Comparison of ENCODE assay signal across 11 cellular contexts in genomic region chr9:35615981-35616680, GRCh38. TPM values are rescaled to one million over a fixed set of nuclear protein-coding genes. Genes with fewer than 3 reads are reported as not detected.
DNase-seq lines count a peak whose midpoint lies in the region; ATAC-seq lines count a peak whose summit lies in the region.
"Had no signal": no experiment of that assay in that cellular context is flagged by ENCODE, and none has a peak within 500 bp of the region (broad histone marks: within the 10 kb centered on the region; RNA-seq: fewer than 3 reads in every experiment).

No MANE protein-coding gene starts in this region.

- no peaks in the 10 kb centered on the region for H3K27me3 Mint-ChIP-seq in activated naive CD4-positive, alpha-beta T cell treated with anti-CD3 and anti-CD28 coated beads for 36 hours (ENCODE audit: low read depth)
- no peaks in the 10 kb centered on the region for H3K27me3 Mint-ChIP-seq in T-cell

- peaks cover 33% of the 10 kb centered on the region for H3K4me1 Mint-ChIP-seq in activated naive CD4-positive, alpha-beta T cell treated with anti-CD3 and anti-CD28 coated beads for 36 hours (ENCODE audit: low read depth)
- H3K4me1 Mint-ChIP-seq in T-cell, result peaks cover 45 to 53% (median 49%) of the 10 kb centered on the region in 3 donors

- peaks cover 0 to 33% (median 18%) of the 10 kb centered on the region in 5 donors for H3K4me1 ChIP-seq in subcutaneous abdominal adipose tissue (ENCODE audit: control insufficient read depth in 5 of 5, insufficient read depth in 5 of 5, low read length in 5 of 5)

- H3K27ac Mint-ChIP-seq in activated naive CD4-positive, alpha-beta T cell treated with anti-CD3 and anti-CD28 coated beads for 36 hours, result no peak overlapping the region
- H3K27ac Mint-ChIP-seq in T-cell, result peak overlapping the region; percentile 87 to 95

- POLR2A ChIA-PET in T-cell (lab: Charles Lee), result interaction anchor here (0.6 kb wide), 2 partner anchors 13 to 278 kb away, joined by 3 read pairs; no protein-coding TSS in a partner anchor

- no peak for DNase-seq in activated naive CD4-positive, alpha-beta T cell treated with anti-CD3 and anti-CD28 coated beads for 36 hours
- no peak for DNase-seq in activated naive CD4-positive, alpha-beta T cell treated with anti-CD3 and anti-CD28 coated beads, Interleukin-2, amount 50 U/mL, for 16 hours
- DNase-seq in T-cell (no peak), NCI-H2029 (lab: John Stamatoyannopoulos, UW) (no peak), NCI-H187 treated with DMSO at 0.1 percent for 48 hours (lab: John Stamatoyannopoulos, UW) (no peak)
- DNase-seq: Karpas-422, NCI-H526 treated with DMSO at 0.1 percent for 48 hours, occipital lobe had no signal

- intact Hi-C loops in activated naive CD4-positive, alpha-beta T cell treated with anti-CD3 and anti-CD28 coated beads for 36 hours (cut with micrococcal nuclease), result no loop called here

- H3K4me3 ChIP-seq in iPS-11a (ENCODE audit: low read depth, low read length) (peak overlapping the region; percentile 66), subcutaneous abdominal adipose tissue (ENCODE audit: low read depth in 1 of 5, low read length in 5 of 5) (peak overlapping the region in 3 of 5 donors; percentile 62 to 72 (median 63))

- H3K9ac ChIP-seq in subcutaneous abdominal adipose tissue (ENCODE audit: low read length in 5 of 5), result peak overlapping the region in 2 of 5 donors; percentile 59 to 70

- CTCF ChIA-PET in activated naive CD4-positive, alpha-beta T cell treated with anti-CD3 and anti-CD28 coated beads for 36 hours (lab: Charles Lee), result interaction anchor here (0.6 to 10.9 kb wide), 20 partner anchors 9 to 267 kb away, joined by 3 to 142 read pairs (median 4); partner anchors contain the start of genes CCDC107, CREB3, HINT2 and RMRP
- CTCF ChIA-PET in T-cell (lab: Charles Lee), result interaction anchor here (0.6 to 2.2 kb wide), 6 partner anchors 12 to 173 kb away, joined by 3 to 8 read pairs (median 6); partner anchors contain the start of genes CCDC107 (in 2 of the 2) and RMRP (in 2 of the 2)

- H3K4me3 Mint-ChIP-seq in activated naive CD4-positive, alpha-beta T cell treated with anti-CD3 and anti-CD28 coated beads for 36 hours, result peak overlapping the region; percentile 79
- peak overlapping the region; percentile 78 to 88 (median 85) for H3K4me3 Mint-ChIP-seq in T-cell

- no peaks in the 10 kb centered on the region for H3K9me3 Mint-ChIP-seq in activated naive CD4-positive, alpha-beta T cell treated with anti-CD3 and anti-CD28 coated beads for 36 hours
- H3K9me3 Mint-ChIP-seq in T-cell, result no peaks in the 10 kb centered on the region

- H3K36me3 ChIP-seq in subcutaneous abdominal adipose tissue (ENCODE audit: control insufficient read depth in 5 of 5, insufficient read depth in 5 of 5, low read length in 5 of 5), result no peaks in the 10 kb centered on the region

- H3K9me3 ChIP-seq in subcutaneous abdominal adipose tissue (ENCODE audit: control insufficient read depth in 5 of 5, low read length in 5 of 5), result no peaks in the 10 kb centered on the region

- no peaks in the 10 kb centered on the region for H3K36me3 Mint-ChIP-seq in activated naive CD4-positive, alpha-beta T cell treated with anti-CD3 and anti-CD28 coated beads for 36 hours (ENCODE audit: low read depth)
- H3K36me3 Mint-ChIP-seq in T-cell, result no peaks in the 10 kb centered on the region

- ATAC-seq in T-cell (replicated peaks in 1 of 4), result no peak
- ATAC-seq in GM21447 (IDR thresholded peaks at IDR 0.05; ENCODE audit: unreplicated experiment), result no peak

- H3K27ac ChIP-seq in subcutaneous abdominal adipose tissue (ENCODE audit: low read depth, low read length), result no peak overlapping the region

- H3K27me3 ChIP-seq in subcutaneous abdominal adipose tissue (ENCODE audit: control insufficient read depth in 5 of 5, insufficient read depth in 4 of 5, low read length in 5 of 5), result peaks cover 0 to 2% (median 0%) of the 10 kb centered on the region in 5 donors

RNA-seq across cellular contexts. Expression of gene CD72, which starts 2.1 kb away (rescaled TPM):
- total RNA-seq in activated naive CD4-positive, alpha-beta T cell treated with anti-CD3 and anti-CD28 coated beads for 36 hours, result 1 to 10 TPM; 2.9 to 4.5 TPM
- 1 to 10 TPM; 2.5 to 9.2 (median 4.9) TPM for total RNA-seq in T-cell

RNA-seq across cellular contexts. Expression of gene TESK1, which starts 11.1 kb away (rescaled TPM):
- 10 to 100 TPM; 18.3 to 19.0 TPM for total RNA-seq in activated naive CD4-positive, alpha-beta T cell treated with anti-CD3 and anti-CD28 coated beads for 36 hours
- 10 to 100 TPM; 24.2 to 56.1 (median 47.6) TPM for total RNA-seq in T-cell

RNA-seq across cellular contexts. Expression of gene SIT1, which starts 34.6 kb away (rescaled TPM):
- 10 to 100 TPM; 44.0 to 45.4 TPM for total RNA-seq in activated naive CD4-positive, alpha-beta T cell treated with anti-CD3 and anti-CD28 coated beads for 36 hours
- 10 to 100 TPM; 34.9 to 57.1 (median 51.9) TPM for total RNA-seq in T-cell
- total RNA-seq: occipital lobe had no signal

RNA-seq across cellular contexts. Expression of gene RMRP, which starts 41.7 kb away (rescaled TPM):
- over 10,000 TPM in 1 of 2 experiments, 1,000 to 10,000 TPM in 1; 7,381 to 12,571 TPM for total RNA-seq in activated naive CD4-positive, alpha-beta T cell treated with anti-CD3 and anti-CD28 coated beads for 36 hours
- total RNA-seq in T-cell, result over 10,000 TPM; 10,537 to 37,987 (median 30,491) TPM

RNA-seq across cellular contexts. Expression of gene CCDC107, which starts 42.0 kb away (rescaled TPM):
- total RNA-seq in activated naive CD4-positive, alpha-beta T cell treated with anti-CD3 and anti-CD28 coated beads for 36 hours, result 1 to 10 TPM; 5.6 to 6.4 TPM
- total RNA-seq in T-cell, result 10 to 100 TPM; 17.7 to 29.8 (median 27.5) TPM
